In genomic region chr17:77471984-77472836, GRCh38 we compare ENCODE assay signal across 8 cellular contexts.
DNase-seq lines count a peak whose midpoint lies in the region; ATAC-seq and TF ChIP-seq lines count a peak whose summit lies in the region.

No MANE protein-coding gene starts in this region.

- no peak for TF ChIP-seq POLR2A in erythroblast (IDR thresholded peaks at IDR 0.05; ENCODE audit: low read length)

- no peaks in the 10 kb centered on the region for H3K27me3 ChIP-seq in CD8-positive, alpha-beta memory T cell (ENCODE audit: insufficient read depth, low read length, poor library complexity, severe bottlenecking)
- H3K27me3 ChIP-seq in KMS-11 (ENCODE audit: insufficient read depth, low read depth), result no peaks in the 10 kb centered on the region

- H3K27ac Mint-ChIP-seq in CD8-positive, alpha-beta memory T cell, result peak overlapping the region; percentile 67 to 96 (median 88)
- H3K27ac Mint-ChIP-seq in T-cell, result peak overlapping the region; percentile 91 to 96
- peak overlapping the region; percentile 60 to 78 for H3K27ac Mint-ChIP-seq in natural killer cell

- peak overlapping the region; percentile 20; the same call in 1 of the 2 replicates for H3K9ac ChIP-seq in KMS-11

- H3K27ac ChIP-seq in CD8-positive, alpha-beta memory T cell (ENCODE audit: low read depth, low read length), result peak overlapping the region; percentile 12
- peak overlapping the region; percentile 67 for H3K27ac ChIP-seq in KMS-11

- no peaks in the 10 kb centered on the region for H3K27me3 Mint-ChIP-seq in CD8-positive, alpha-beta memory T cell
- H3K27me3 Mint-ChIP-seq in T-cell (no peaks in the 10 kb centered on the region), natural killer cell (ENCODE audit: low read depth in 2 of 2) (no peaks in the 10 kb centered on the region)

- peaks cover 87% of the 10 kb centered on the region for H3K79me2 ChIP-seq in KMS-11 (ENCODE audit: insufficient read depth, low read depth)

- H3K36me3 Mint-ChIP-seq in CD8-positive, alpha-beta memory T cell, result peaks cover 14 to 80% (median 25%) of the 10 kb centered on the region in 3 donors
- H3K36me3 Mint-ChIP-seq in T-cell (peaks cover 53% of the 10 kb centered on the region), natural killer cell (no peaks in the 10 kb centered on the region)

- H3K36me3 ChIP-seq in CD8-positive, alpha-beta memory T cell (ENCODE audit: insufficient read depth, low read length), result peaks cover 31% of the 10 kb centered on the region
- no peaks in the 10 kb centered on the region for H3K36me3 ChIP-seq in KMS-11 (ENCODE audit: insufficient read depth)

- H3K4me3 ChIP-seq in CD8-positive, alpha-beta memory T cell (ENCODE audit: low read length), result peak overlapping the region; percentile 35
- H3K4me3 ChIP-seq in KMS-11 (IDR thresholded peaks at IDR 0.05; ENCODE audit: insufficient read depth, low read depth, low read length), result no peak overlapping the region

- CTCF ChIA-PET in CD8-positive, alpha-beta memory T cell (lab: Charles Lee), result interaction anchor here (0.6 to 3.5 kb wide), 15 partner anchors 12 to 911 kb away, joined by 3 to 22 read pairs (median 4); no protein-coding TSS in a partner anchor
- CTCF ChIA-PET in T-cell (lab: Charles Lee), result interaction anchor here (0.9 to 1.7 kb wide), 4 partner anchors 31 to 72 kb away, joined by 3 to 9 read pairs (median 4); no protein-coding TSS in a partner anchor

- intact Hi-C loops in natural killer cell (cut with micrococcal nuclease), result no loop called here

- H3K9me3 ChIP-seq in CD8-positive, alpha-beta memory T cell (ENCODE audit: low read length), result no peaks in the 10 kb centered on the region

- no peak for TF ChIP-seq CTCF in KMS-11 (conservative IDR thresholded peaks at IDR 0.05; ENCODE audit: low read depth, low read length)
- TF ChIP-seq CTCF in natural killer cell (IDR thresholded peaks at IDR 0.05), result no peak

- H3K4me1 ChIP-seq in CD8-positive, alpha-beta memory T cell (ENCODE audit: insufficient read depth, low read length), result peaks cover 98% of the 10 kb centered on the region
- H3K4me1 ChIP-seq in KMS-11 (ENCODE audit: low read depth, poor library complexity, severe bottlenecking), result peaks cover 71% of the 10 kb centered on the region

- H3K4me1 Mint-ChIP-seq in CD8-positive, alpha-beta memory T cell, result peaks cover 91 to 99% (median 93%) of the 10 kb centered on the region in 3 donors
- H3K4me1 Mint-ChIP-seq in T-cell, result peaks cover 95 to 98% (median 97%) of the 10 kb centered on the region in 3 donors
- peaks cover 85 to 100% of the 10 kb centered on the region in 2 donors for H3K4me1 Mint-ChIP-seq in natural killer cell

- peak overlapping the region; percentile 67 for H3K4me2 ChIP-seq in KMS-11

- DNase-seq in CD8-positive, alpha-beta memory T cell, result peak in 2 of 5 donors; percentile 35 to 39
- peak in 1 of 34 experiments; percentile 25 for DNase-seq in T-cell
- DNase-seq in erythroblast (lab: John Stamatoyannopoulos, UW), result peak; percentile 15 to 39
- no peak for DNase-seq in natural killer cell
- DNase-seq in NCI-H82 treated with DMSO at 0.1 percent for 48 hours (lab: John Stamatoyannopoulos, UW; ENCODE audit: unreplicated experiment), result no peak

- H2AFZ ChIP-seq in KMS-11 (ENCODE audit: low read depth), result no peak overlapping the region

- ATAC-seq in T-cell (replicated peaks in 1 of 4) (peak; percentile 32 to 42 (median 37)), natural killer cell (no peak), GM21825 (IDR thresholded peaks at IDR 0.05; ENCODE audit: unreplicated experiment) (no peak), HG03045 (IDR thresholded peaks at IDR 0.05; ENCODE audit: unreplicated experiment) (no peak)

- POLR2A ChIA-PET in CD8-positive, alpha-beta memory T cell (lab: Charles Lee), result interaction anchor here (0.5 to 2.7 kb wide), 8 partner anchors 8 to 178 kb away, joined by 3 to 11 read pairs (median 4); no protein-coding TSS in a partner anchor
- POLR2A ChIA-PET in T-cell (lab: Charles Lee), result interaction anchor here in 1 of 2 donors (0.5 to 1.0 kb wide), 4 partner anchors 19 to 131 kb away, joined by 3 to 4 read pairs (median 4); no protein-coding TSS in a partner anchor

- H3K9me3 Mint-ChIP-seq in CD8-positive, alpha-beta memory T cell, result no peaks in the 10 kb centered on the region
- H3K9me3 Mint-ChIP-seq in T-cell (no peaks in the 10 kb centered on the region), natural killer cell (peaks cover 0 to 6% of the 10 kb centered on the region in 2 donors)

- H3K4me3 Mint-ChIP-seq in CD8-positive, alpha-beta memory T cell, result peak overlapping the region; percentile 29 to 92 (median 64)
- H3K4me3 Mint-ChIP-seq in T-cell (peak overlapping the region; percentile 37 to 79 (median 45)), natural killer cell (peak overlapping the region; percentile 52)

- no peaks in the 10 kb centered on the region; the same call in 1 of the 2 replicates for H4K20me1 ChIP-seq in KMS-11 (ENCODE audit: insufficient read depth)

Comparison
In these comparisons a context has a peak if more than half of its experiments do, and no peak if none do; other contexts are left out.
1. DNase-seq: peak in erythroblast (2 of 2); none in natural killer cell (single experiment) and NCI-H82 treated with DMSO at 0.1 percent for 48 hours (single experiment).
2. ATAC-seq: peak in T-cell (4 of 4); none in natural killer cell (0 of 3), GM21825 (single experiment) and HG03045 (single experiment).
3. Peak in every context shown above with its lines, with median percentiles within 50 percentile points of each other: H3K27ac Mint-ChIP-seq and H3K4me3 Mint-ChIP-seq.